Comparison of ENCODE assay signal across 11 cellular contexts in the genomic region with DNA sequence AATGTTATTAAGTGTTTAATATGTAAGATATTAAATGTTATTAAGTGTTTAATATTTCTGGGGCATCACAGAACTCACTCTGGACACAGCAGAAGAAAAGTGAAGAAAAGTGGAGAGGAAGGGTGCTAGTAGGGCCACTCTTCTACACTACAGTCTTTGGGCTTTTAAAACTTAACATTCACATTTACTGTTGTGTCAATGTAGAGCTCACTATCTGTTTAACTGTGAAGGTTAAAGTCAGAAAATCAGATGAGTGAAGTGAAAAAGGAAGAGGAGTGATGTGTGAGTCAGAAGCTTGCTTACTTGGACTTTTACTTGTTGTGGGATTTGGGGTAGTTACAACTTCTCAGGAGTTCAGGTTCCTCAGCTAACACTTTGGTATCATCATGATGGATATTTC.
"Had no signal": no experiment of that assay in that cellular context is flagged by ENCODE, and none has a peak within 500 bp of the region (broad histone marks: within the 10 kb centered on the region; RNA-seq: fewer than 3 reads in every experiment).

No MANE protein-coding gene starts in this region.

- DNase-seq: activated B cell treated with CpG ODN at 0.5 μM for 24 hours; activated CD4-positive, alpha-beta T cell treated with anti-CD3 and anti-CD28 coated beads, Interleukin-2, amount 10 ng/mL, durations not matched to agents 7 days and 5 days; islet precursor cell; naive B cell; pancreas; sigmoid colon; spleen; T-helper 17 cell; thyroid gland had no signal

- H3K27me3 Mint-ChIP-seq: activated CD4-positive, alpha-beta T cell treated with anti-CD3 and anti-CD28 coated beads, Interleukin-2, amount 10 ng/mL, durations not matched to agents 7 days and 5 days; naive B cell; T-helper 17 cell had no signal

- H3K4me1 Mint-ChIP-seq: activated B cell treated with CpG ODN at 0.5 μM for 24 hours; activated CD4-positive, alpha-beta T cell treated with anti-CD3 and anti-CD28 coated beads, Interleukin-2, amount 10 ng/mL, durations not matched to agents 7 days and 5 days; naive B cell; T-helper 17 cell had no signal

- H3K9me3 Mint-ChIP-seq: activated B cell treated with CpG ODN at 0.5 μM for 24 hours had no signal

- ATAC-seq: left lobe of liver, pancreas, T-helper 17 cell had no signal

- H3K36me3 Mint-ChIP-seq: naive B cell had no signal

- H3K27ac Mint-ChIP-seq: activated B cell treated with CpG ODN at 0.5 μM for 24 hours; activated CD4-positive, alpha-beta T cell treated with anti-CD3 and anti-CD28 coated beads, Interleukin-2, amount 10 ng/mL, durations not matched to agents 7 days and 5 days; neural progenitor cell; T-helper 17 cell had no signal

- H3K4me3 Mint-ChIP-seq: activated B cell treated with CpG ODN at 0.5 μM for 24 hours; activated CD4-positive, alpha-beta T cell treated with anti-CD3 and anti-CD28 coated beads, Interleukin-2, amount 10 ng/mL, durations not matched to agents 7 days and 5 days; naive B cell; neural progenitor cell; T-helper 17 cell had no signal
